27 cellular contexts compared by ENCODE assay signal in the genomic region with DNA sequence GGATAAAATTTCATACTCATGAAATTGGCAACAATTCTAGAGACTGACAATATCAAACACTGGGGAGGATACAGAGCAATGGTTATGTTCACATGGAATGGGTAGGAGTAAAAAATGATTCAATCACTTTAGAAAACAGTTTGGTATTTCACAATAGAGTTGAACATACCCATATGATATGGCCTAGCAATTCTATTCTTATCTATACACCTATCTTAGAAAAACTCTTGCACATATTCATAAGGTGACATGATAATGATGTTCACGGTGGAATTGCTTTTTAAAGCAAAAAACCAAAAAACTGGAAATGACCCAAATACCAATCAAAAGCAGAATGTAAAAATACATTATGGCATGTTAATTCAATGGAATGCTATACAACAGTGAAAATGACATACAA.
"Had no signal": no experiment of that assay in that cellular context is flagged by ENCODE, and none has a peak within 500 bp of the region (broad histone marks: within the 10 kb centered on the region; RNA-seq: fewer than 3 reads in every experiment).

No MANE protein-coding gene starts in this region.

- H3K4me1 ChIP-seq: esophagus squamous epithelium, left lung, lower lobe of right lung had no signal

- H3K4me3 Mint-ChIP-seq: mesothelial cell of epicardium; naive B cell; naive thymus-derived CD8-positive, alpha-beta T cell had no signal

- H3K4me1 Mint-ChIP-seq: mesothelial cell of epicardium; naive B cell; naive thymus-derived CD8-positive, alpha-beta T cell had no signal

- H3K36me3 Mint-ChIP-seq: naive thymus-derived CD8-positive, alpha-beta T cell had no signal

- FAIRE-seq: endothelial cell of umbilical vein, keratinocyte had no signal

- H3K36me3 ChIP-seq: esophagus squamous epithelium, gastrocnemius medialis, left lung, lower lobe of right lung had no signal

- DNase-seq: dermis blood vessel endothelial cell; dorsolateral prefrontal cortex; effector CD4-positive, alpha-beta T cell; effector memory CD4-positive, alpha-beta T cell; erythroblast; esophagus squamous epithelium; foreskin fibroblast; foreskin melanocyte; gastrocnemius medialis; glutamatergic neuron; head of caudate nucleus; heart right ventricle; hippocampal formation; left cardiac atrium; left lung; left ventricle myocardium superior; lower lobe of right lung; mesenchymal stem cell; mucosa of descending colon; naive B cell; naive thymus-derived CD8-positive, alpha-beta T cell had no signal

- H3K4me3 ChIP-seq: coronary artery, dorsolateral prefrontal cortex, esophagus squamous epithelium, gastrocnemius medialis, heart right ventricle, left lung, lower lobe of right lung, mucosa of descending colon had no signal

- H3K27me3 ChIP-seq: dorsolateral prefrontal cortex, esophagus squamous epithelium, gastrocnemius medialis, heart right ventricle, left lung had no signal

- H3K9me3 ChIP-seq: esophagus squamous epithelium, gastrocnemius medialis, left lung, mucosa of descending colon had no signal

- H3K27ac Mint-ChIP-seq: mesothelial cell of epicardium; naive B cell; naive thymus-derived CD8-positive, alpha-beta T cell had no signal

- H3K27ac ChIP-seq: coronary artery, dorsolateral prefrontal cortex, epithelial cell of prostate, esophagus squamous epithelium, gastrocnemius medialis, left lung, lower lobe of right lung had no signal

- ATAC-seq: esophagus mucosa; gastrocnemius medialis; heart right ventricle; left cardiac atrium; left lung; left ventricle myocardium superior; lower lobe of right lung; mucosa of descending colon; naive thymus-derived CD8-positive, alpha-beta T cell had no signal
